In the genomic region with DNA sequence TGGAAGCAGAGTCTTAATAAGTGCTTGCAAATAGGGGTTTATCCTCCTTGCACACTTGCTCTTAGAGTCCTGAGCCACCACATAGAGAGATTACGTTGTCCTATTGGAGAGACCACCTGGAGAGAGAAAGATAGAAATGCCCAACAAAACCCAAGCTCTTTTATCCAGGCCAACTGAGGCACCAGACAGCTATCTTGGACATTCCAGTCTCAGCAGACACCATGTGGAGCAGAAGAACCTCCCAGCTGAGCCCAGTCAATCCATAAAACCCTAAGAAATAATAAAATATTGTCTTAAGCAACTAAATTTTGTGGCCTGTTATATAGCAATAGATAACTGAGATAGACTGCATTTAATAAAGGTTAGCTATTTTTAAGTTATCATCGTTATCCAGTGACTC, we compare ENCODE assay signal across 22 cellular contexts.
DNase-seq lines count a peak whose midpoint lies in the region; ATAC-seq, FAIRE-seq and TF ChIP-seq lines count a peak whose summit lies in the region.
"Had no signal": no experiment of that assay in that cellular context is flagged by ENCODE, and none has a peak within 500 bp of the region (broad histone marks: within the 10 kb centered on the region; RNA-seq: fewer than 3 reads in every experiment).

No MANE protein-coding gene starts in this region.

- TF ChIP-seq POLR2A in HepG2 (IDR thresholded peaks at IDR 0.05; ENCODE audit: insufficient read depth in 1 of 2, low read depth in 2 of 2, low read length in 2 of 2), result no peak
- TF ChIP-seq POLR2A in right lobe of liver (IDR thresholded peaks at IDR 0.05), result no peak
- TF ChIP-seq POLR2A in esophagus muscularis mucosa (IDR thresholded peaks at IDR 0.05; ENCODE audit: low read depth), result no peak

- H2BK120ac ChIP-seq in trophoblast cell (ENCODE audit: insufficient read depth, low read length, poor library complexity), result no peak overlapping the region

- no peak for DNase-seq in HepG2 (ENCODE audit: low spot score)
- DNase-seq in right lobe of liver, result no peak
- DNase-seq in SJCRH30, result no peak
- peak; percentile 68 for DNase-seq in esophagus muscularis mucosa (ENCODE audit: extremely low spot score)
- no peak for DNase-seq in trophoblast cell
- DNase-seq in DMS79 treated with DMSO at 0.1 percent for 48 hours (lab: John Stamatoyannopoulos, UW), result no peak
- DNase-seq in activated naive CD4-positive, alpha-beta T cell treated with Interleukin-2 at 50 U/mL for 16 hours, result no peak
- no peak for DNase-seq in OCI-M1 (lab: John Stamatoyannopoulos, UW)
- DNase-seq: AML-193; Caco-2; Calu3; CD4-positive, alpha-beta T cell; CD8-positive, alpha-beta T cell; DND-41; EL; GF-D8 had no signal

- no peak overlapping the region for H4K12ac ChIP-seq in trophoblast cell (ENCODE audit: low read depth, low read length)

- FAIRE-seq in HepG2 (lab: Jason Lieb, UNC), result no peak
- FAIRE-seq: A549, D721Med, GM12891 had no signal

- H3K9me3 ChIP-seq in HepG2 (ENCODE audit: low read length) (peaks cover 8% of the 10 kb centered on the region; the same call in 1 of the 2 replicates), right lobe of liver (no peaks in the 10 kb centered on the region), SJCRH30 (replicated peaks) (peaks cover 13% of the 10 kb centered on the region), esophagus muscularis mucosa (peaks cover 0 to 12% (median 11%) of the 10 kb centered on the region in 4 donors), trophoblast cell (ENCODE audit: insufficient read depth, low read depth, low read length) (no peaks in the 10 kb centered on the region)

- H3K79me2 ChIP-seq in HepG2 (ENCODE audit: insufficient read depth, low read length), result no peaks in the 10 kb centered on the region
- peaks cover 4% of the 10 kb centered on the region for H3K79me2 ChIP-seq in trophoblast cell (ENCODE audit: control insufficient read depth, insufficient read depth, low read length, poor library complexity)

- no peak overlapping the region for H3K14ac ChIP-seq in trophoblast cell (ENCODE audit: low read length)

- no peak for ATAC-seq in HepG2
- no peak for ATAC-seq in right lobe of liver
- ATAC-seq: A549; CD8-positive, alpha-beta T cell had no signal

- H3K27me3 ChIP-seq in HepG2 (ENCODE audit: control insufficient read depth in 1 of 2, insufficient read depth in 2 of 2, low read length in 2 of 2) (peaks cover 1 to 19% of the 10 kb centered on the region in 2 experiments; a peak in 3 of 5 replicates), right lobe of liver (no peaks in the 10 kb centered on the region), SJCRH30 (no peaks in the 10 kb centered on the region), esophagus muscularis mucosa (no peaks in the 10 kb centered on the region), trophoblast cell (ENCODE audit: insufficient read depth, low read length) (no peaks in the 10 kb centered on the region)
- H3K27me3 ChIP-seq: BLaER1 treated with 17β-estradiol and CSF1 and Interleukin-3, amounts not matched to agents 10 nM and 100 nM had no signal

- no peak overlapping the region for H2AFZ ChIP-seq in HepG2 (ENCODE audit: low read length)
- H2AFZ ChIP-seq in trophoblast cell (ENCODE audit: insufficient read depth, low read length, poor library complexity), result no peak overlapping the region

- H3K27ac ChIP-seq in HepG2 (ENCODE audit: extremely low read length, insufficient read depth, low read length) (no peak overlapping the region), right lobe of liver (no peak overlapping the region), SJCRH30 (peak overlapping the region; percentile 99), esophagus muscularis mucosa (replicated peaks in 1 of 4) (no peak overlapping the region), trophoblast cell (ENCODE audit: low read depth, low read length) (no peak overlapping the region)
- H3K27ac ChIP-seq: 22Rv1; A549; BLaER1 treated with 17β-estradiol and CSF1 and Interleukin-3, amounts not matched to agents 10 nM and 100 nM; C4-2B had no signal

- H3K4me2 ChIP-seq in HepG2 (ENCODE audit: low read depth, low read length), result no peak overlapping the region
- H3K4me2 ChIP-seq in trophoblast cell (ENCODE audit: low read length), result no peak overlapping the region
- H3K4me2 ChIP-seq: A549; BLaER1 treated with 17β-estradiol and CSF1 and Interleukin-3, amounts not matched to agents 10 nM and 100 nM had no signal

- no peaks in the 10 kb centered on the region for H3K36me3 ChIP-seq in HepG2 (replicated peaks in 1 of 2; ENCODE audit: control insufficient read depth in 1 of 2, insufficient read depth in 2 of 2, low read length in 2 of 2)
- no peaks in the 10 kb centered on the region for H3K36me3 ChIP-seq in right lobe of liver
- H3K36me3 ChIP-seq in SJCRH30, result no peaks in the 10 kb centered on the region
- H3K36me3 ChIP-seq in esophagus muscularis mucosa, result no peaks in the 10 kb centered on the region
- H3K36me3 ChIP-seq in trophoblast cell (ENCODE audit: control insufficient read depth in 1 of 2, insufficient read depth in 2 of 2, low read length in 2 of 2), result no peaks in the 10 kb centered on the region
- H3K36me3 ChIP-seq: BLaER1 treated with 17β-estradiol and CSF1 and Interleukin-3, amounts not matched to agents 10 nM and 100 nM had no signal

- H2BK5ac ChIP-seq in trophoblast cell (ENCODE audit: low read depth, low read length, poor library complexity), result no peak overlapping the region

- in situ Hi-C loops in HepG2 (cut with HindIII; ENCODE audit: extremely low pct_ligation_motif_present, low pct_unique_long_range_greater_than_20kb), result no loop called here

- H4K8ac ChIP-seq in trophoblast cell (ENCODE audit: low read depth, low read length), result no peak overlapping the region

- intact Hi-C loops in HepG2 (cut with micrococcal nuclease; ENCODE audit: unreplicated experiment) (no loop called here), right lobe of liver (cut with DNase I) (no loop called here), esophagus muscularis mucosa (cut with DNase I) (no loop called here)

- TF ChIP-seq RAD21 in HepG2 (CRISPR knock-in tag; IDR thresholded peaks at IDR 0.05), result no peak

- POLR2A ChIA-PET in HepG2 (lab: Yijun Ruan, JAX), result no interaction called here

- CTCF ChIA-PET in HepG2 (lab: Yijun Ruan, JAX; ENCODE audit: low intra/inter-chr PET ratio, low total read pairs), result no interaction called here

- peak overlapping the region; percentile 11 for H2BK12ac ChIP-seq in trophoblast cell (ENCODE audit: low read length)

- TF ChIP-seq EP300 in HepG2 (IDR thresholded peaks at IDR 0.05; ENCODE audit: low read depth in 2 of 2, low read length in 2 of 2) (no peak), HepG2 (CRISPR knock-in tag; IDR thresholded peaks at IDR 0.05; ENCODE audit: borderline replicate concordance) (no peak), esophagus muscularis mucosa (IDR thresholded peaks at IDR 0.05) (no peak)

- no peak overlapping the region for H3K4ac ChIP-seq in trophoblast cell (ENCODE audit: low read depth, low read length)

- H3K4me1 ChIP-seq in HepG2 (ENCODE audit: insufficient read depth, low read length) (no peaks in the 10 kb centered on the region), right lobe of liver (no peaks in the 10 kb centered on the region), SJCRH30 (peaks cover 63% of the 10 kb centered on the region), esophagus muscularis mucosa (peaks cover 10 to 23% (median 12%) of the 10 kb centered on the region in 4 donors), trophoblast cell (ENCODE audit: control insufficient read depth in 1 of 2, insufficient read depth in 2 of 2, low read length in 2 of 2) (peaks cover 19 to 37% of the 10 kb centered on the region in 2 experiments)
- H3K4me1 ChIP-seq: BLaER1 treated with 17β-estradiol and CSF1 and Interleukin-3, amounts not matched to agents 10 nM and 100 nM; Caco-2 had no signal

- H4K91ac ChIP-seq in trophoblast cell (ENCODE audit: low read depth, low read length), result no peak overlapping the region

- no TSS peak for BruUV-seq in HepG2 (replicated peaks; lab: Mats Ljungman, UMichigan)

- H3K23ac ChIP-seq in trophoblast cell (ENCODE audit: low read length), result no peak overlapping the region

- no peaks in the 10 kb centered on the region for H4K20me1 ChIP-seq in HepG2 (ENCODE audit: insufficient read depth, low read length)
- H4K20me1 ChIP-seq: BLaER1 treated with 17β-estradiol and CSF1 and Interleukin-3, amounts not matched to agents 10 nM and 100 nM had no signal

- no peak overlapping the region for H2AK5ac ChIP-seq in trophoblast cell (ENCODE audit: low read length)

- H3K9ac ChIP-seq in HepG2 (ENCODE audit: insufficient read depth, low read depth, low read length) (no peak overlapping the region), trophoblast cell (ENCODE audit: low read length) (no peak overlapping the region)
- H3K9ac ChIP-seq: BLaER1 treated with 17β-estradiol and CSF1 and Interleukin-3, amounts not matched to agents 10 nM and 100 nM had no signal

- H3K79me1 ChIP-seq in trophoblast cell (ENCODE audit: low read length), result peaks cover 27% of the 10 kb centered on the region

- no peak overlapping the region for H3K4me3 ChIP-seq in HepG2 (replicated peaks in 1 of 3; ENCODE audit: insufficient read depth in 1 of 3, low read depth in 2 of 3, low read length in 3 of 3)
- H3K4me3 ChIP-seq in right lobe of liver, result no peak overlapping the region
- no peak overlapping the region for H3K4me3 ChIP-seq in SJCRH30
- H3K4me3 ChIP-seq in esophagus muscularis mucosa, result no peak overlapping the region
- no peak overlapping the region for H3K4me3 ChIP-seq in trophoblast cell (ENCODE audit: low read depth, low read length)
- H3K4me3 ChIP-seq: A549; BLaER1 treated with 17β-estradiol and CSF1 and Interleukin-3, amounts not matched to agents 10 nM and 100 nM had no signal

- TF ChIP-seq CTCF in HepG2 (CRISPR knock-in tag; IDR thresholded peaks at IDR 0.05) (no peak), right lobe of liver (IDR thresholded peaks at IDR 0.05) (no peak), esophagus muscularis mucosa (IDR thresholded peaks at IDR 0.05) (no peak)

- 1% methylated on average over 2 of the region's 2 CpGs for WGBS in HepG2 (ENCODE audit: low lambda C conversion rate)
- 81% methylated on average over 2 of the region's 2 CpGs for WGBS in right lobe of liver (ENCODE audit: insufficient coverage, low coverage, low lambda C conversion rate, missing lambda C conversion rate)
- 92% methylated on average over 2 of the region's 2 CpGs for WGBS in esophagus muscularis mucosa
- WGBS in trophoblast cell (ENCODE audit: extremely low coverage, insufficient coverage, insufficient read length), result no CpG with 5 or more reads among the region's 2 CpGs

- H3K18ac ChIP-seq in trophoblast cell (ENCODE audit: low read length), result no peak overlapping the region

TF ChIP-seq in HepG2, 621 proteins besides CTCF, POLR2A, EP300 and RAD21:
- TF ChIP-seq XBP1 (CRISPR knock-in tag; IDR thresholded peaks at IDR 0.05) (no peak), ZIK1 (CRISPR knock-in tag; IDR thresholded peaks at IDR 0.05; ENCODE audit: borderline replicate concordance, low read depth) (no peak), ZNF331 (CRISPR knock-in tag; IDR thresholded peaks at IDR 0.05) (peak; percentile 99)
TF ChIP-seq in HepG2: peak in this region for 1.
